1 cellular context compared by ENCODE assay signal in the genomic region with DNA sequence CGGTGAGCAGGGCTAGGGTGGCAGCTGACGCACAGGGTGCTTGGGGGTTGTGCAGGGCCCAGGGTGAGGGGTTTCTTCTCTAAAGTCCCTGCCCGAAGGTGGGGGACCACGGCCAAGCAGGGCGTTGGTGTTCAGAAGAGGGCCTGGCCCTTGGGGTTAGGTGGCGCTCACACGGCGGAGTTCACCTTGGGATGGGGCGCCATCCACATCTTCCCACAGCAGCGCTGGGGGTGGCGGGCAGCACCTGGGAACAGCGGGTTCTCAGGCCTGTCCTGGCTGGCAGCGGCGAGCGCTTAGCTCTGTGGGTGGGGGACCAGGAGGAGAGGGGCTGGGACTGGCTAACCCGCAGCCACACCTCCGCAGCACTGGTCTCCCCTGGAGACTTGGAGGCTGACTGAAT.
TF ChIP-seq lines count a peak whose summit lies in the region.

No MANE protein-coding gene starts in this region.

TF ChIP-seq in HepG2, 621 proteins besides CTCF, POLR2A, EP300 and RAD21:
- TF ChIP-seq, protein P1, sequence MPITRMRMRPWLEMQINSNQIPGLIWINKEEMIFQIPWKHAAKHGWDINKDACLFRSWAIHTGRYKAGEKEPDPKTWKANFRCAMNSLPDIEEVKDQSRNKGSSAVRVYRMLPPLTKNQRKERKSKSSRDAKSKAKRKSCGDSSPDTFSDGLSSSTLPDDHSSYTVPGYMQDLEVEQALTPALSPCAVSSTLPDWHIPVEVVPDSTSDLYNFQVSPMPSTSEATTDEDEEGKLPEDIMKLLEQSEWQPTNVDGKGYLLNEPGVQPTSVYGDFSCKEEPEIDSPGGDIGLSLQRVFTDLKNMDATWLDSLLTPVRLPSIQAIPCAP (CRISPR knock-in tag; IDR thresholded peaks at IDR 0.05; ENCODE audit: low read depth), result no peak
- TF ChIP-seq STAT5B (CRISPR knock-in tag; IDR thresholded peaks at IDR 0.05), result no peak
- TF ChIP-seq, protein P2, sequence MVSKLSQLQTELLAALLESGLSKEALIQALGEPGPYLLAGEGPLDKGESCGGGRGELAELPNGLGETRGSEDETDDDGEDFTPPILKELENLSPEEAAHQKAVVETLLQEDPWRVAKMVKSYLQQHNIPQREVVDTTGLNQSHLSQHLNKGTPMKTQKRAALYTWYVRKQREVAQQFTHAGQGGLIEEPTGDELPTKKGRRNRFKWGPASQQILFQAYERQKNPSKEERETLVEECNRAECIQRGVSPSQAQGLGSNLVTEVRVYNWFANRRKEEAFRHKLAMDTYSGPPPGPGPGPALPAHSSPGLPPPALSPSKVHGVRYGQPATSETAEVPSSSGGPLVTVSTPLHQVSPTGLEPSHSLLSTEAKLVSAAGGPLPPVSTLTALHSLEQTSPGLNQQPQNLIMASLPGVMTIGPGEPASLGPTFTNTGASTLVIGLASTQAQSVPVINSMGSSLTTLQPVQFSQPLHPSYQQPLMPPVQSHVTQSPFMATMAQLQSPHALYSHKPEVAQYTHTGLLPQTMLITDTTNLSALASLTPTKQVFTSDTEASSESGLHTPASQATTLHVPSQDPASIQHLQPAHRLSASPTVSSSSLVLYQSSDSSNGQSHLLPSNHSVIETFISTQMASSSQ (IDR thresholded peaks at IDR 0.05; ENCODE audit: low read depth), result no peak
- TF ChIP-seq, protein P2 (CRISPR knock-in tag; IDR thresholded peaks at IDR 0.05; ENCODE audit: borderline replicate concordance), result no peak
- TF ChIP-seq, protein P3, sequence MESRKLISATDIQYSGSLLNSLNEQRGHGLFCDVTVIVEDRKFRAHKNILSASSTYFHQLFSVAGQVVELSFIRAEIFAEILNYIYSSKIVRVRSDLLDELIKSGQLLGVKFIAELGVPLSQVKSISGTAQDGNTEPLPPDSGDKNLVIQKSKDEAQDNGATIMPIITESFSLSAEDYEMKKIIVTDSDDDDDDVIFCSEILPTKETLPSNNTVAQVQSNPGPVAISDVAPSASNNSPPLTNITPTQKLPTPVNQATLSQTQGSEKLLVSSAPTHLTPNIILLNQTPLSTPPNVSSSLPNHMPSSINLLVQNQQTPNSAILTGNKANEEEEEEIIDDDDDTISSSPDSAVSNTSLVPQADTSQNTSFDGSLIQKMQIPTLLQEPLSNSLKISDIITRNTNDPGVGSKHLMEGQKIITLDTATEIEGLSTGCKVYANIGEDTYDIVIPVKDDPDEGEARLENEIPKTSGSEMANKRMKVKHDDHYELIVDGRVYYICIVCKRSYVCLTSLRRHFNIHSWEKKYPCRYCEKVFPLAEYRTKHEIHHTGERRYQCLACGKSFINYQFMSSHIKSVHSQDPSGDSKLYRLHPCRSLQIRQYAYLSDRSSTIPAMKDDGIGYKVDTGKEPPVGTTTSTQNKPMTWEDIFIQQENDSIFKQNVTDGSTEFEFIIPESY (CRISPR knock-in tag; IDR thresholded peaks at IDR 0.05), result peak; percentile 45; the same call in 1 of the 2 replicates
- TF ChIP-seq, protein P4, sequence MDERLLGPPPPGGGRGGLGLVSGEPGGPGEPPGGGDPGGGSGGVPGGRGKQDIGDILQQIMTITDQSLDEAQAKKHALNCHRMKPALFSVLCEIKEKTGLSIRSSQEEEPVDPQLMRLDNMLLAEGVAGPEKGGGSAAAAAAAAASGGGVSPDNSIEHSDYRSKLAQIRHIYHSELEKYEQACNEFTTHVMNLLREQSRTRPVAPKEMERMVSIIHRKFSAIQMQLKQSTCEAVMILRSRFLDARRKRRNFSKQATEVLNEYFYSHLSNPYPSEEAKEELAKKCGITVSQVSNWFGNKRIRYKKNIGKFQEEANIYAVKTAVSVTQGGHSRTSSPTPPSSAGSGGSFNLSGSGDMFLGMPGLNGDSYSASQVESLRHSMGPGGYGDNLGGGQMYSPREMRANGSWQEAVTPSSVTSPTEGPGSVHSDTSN (CRISPR knock-in tag; IDR thresholded peaks at IDR 0.05), result no peak
- no peak for TF ChIP-seq CEBPB (IDR thresholded peaks at IDR 0.05; ENCODE audit: borderline replicate concordance, low read depth, low read length)
